ENCODE assay signal across 16 cellular contexts in the genomic region with DNA sequence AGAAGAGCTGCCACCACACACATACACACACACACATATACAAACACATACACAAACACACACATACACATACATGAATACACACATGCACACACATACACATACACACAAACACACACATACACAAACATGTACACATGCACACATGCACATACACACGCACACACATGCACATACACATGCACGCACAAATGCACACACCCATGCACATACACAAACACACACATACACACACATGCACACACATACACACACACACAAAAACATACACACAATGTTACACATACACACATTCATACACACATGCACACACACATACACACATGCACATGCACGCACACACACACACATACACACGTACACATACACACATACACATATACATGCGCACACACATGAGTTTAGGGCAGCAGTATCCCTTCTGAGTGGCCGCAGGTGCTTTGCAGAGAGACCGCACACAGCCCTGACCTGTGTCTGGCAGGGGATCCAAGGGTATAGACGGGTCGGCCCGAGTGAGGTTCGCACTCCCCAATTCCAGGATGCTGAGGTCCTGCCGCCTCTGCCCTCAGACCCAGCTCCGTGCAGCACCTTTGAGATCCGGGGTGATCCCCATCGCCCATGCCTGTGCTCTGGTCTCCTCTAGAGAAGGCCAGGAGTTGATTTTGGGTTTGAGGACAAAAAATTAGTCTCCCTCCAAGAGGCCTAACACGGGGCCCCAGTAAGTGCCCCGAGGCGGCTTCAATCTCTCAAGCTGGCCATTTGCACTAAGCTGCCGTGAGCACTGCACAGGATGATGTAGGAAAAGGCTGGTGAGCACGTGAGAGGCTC.
"Had no signal": no experiment of that assay in that cellular context is flagged by ENCODE, and none has a peak within 500 bp of the region (broad histone marks: within the 10 kb centered on the region; RNA-seq: fewer than 3 reads in every experiment).

No MANE protein-coding gene starts in this region.

- H3K36me3 ChIP-seq: pancreas, vagina had no signal

- H3K27me3 Mint-ChIP-seq: activated naive CD8-positive, alpha-beta T cell treated with anti-CD3 and anti-CD28 coated beads, Interleukin-2, amount 50 U/mL, for 24 hours had no signal

- H3K27ac Mint-ChIP-seq: activated CD8-positive, alpha-beta memory T cell treated with anti-CD3 and anti-CD28 coated beads, Interleukin-2, amount 10 ng/mL, durations not matched to agents 7 days and 5 days; activated naive CD8-positive, alpha-beta T cell treated with anti-CD3 and anti-CD28 coated beads, Interleukin-2, amount 50 U/mL, for 24 hours; nephron progenitor cell had no signal

- H3K4me1 ChIP-seq: pancreas had no signal

- FAIRE-seq: frontal cortex, pancreas had no signal

- H3K4me3 Mint-ChIP-seq: activated CD8-positive, alpha-beta memory T cell treated with anti-CD3 and anti-CD28 coated beads, Interleukin-2, amount 10 ng/mL, durations not matched to agents 7 days and 5 days; activated naive CD8-positive, alpha-beta T cell treated with anti-CD3 and anti-CD28 coated beads, Interleukin-2, amount 50 U/mL, for 24 hours; activated T-cell treated with anti-CD3 and anti-CD28 coated beads, Interleukin-2, amount 50 U/mL, for 4 hours; nephron progenitor cell had no signal

- H3K9me3 ChIP-seq: pancreas, vagina had no signal

- H3K27ac ChIP-seq: pancreas, skin epidermis, vagina had no signal

- DNase-seq: activated CD8-positive, alpha-beta memory T cell treated with anti-CD3 and anti-CD28 coated beads, Interleukin-2, amount 10 ng/mL, durations not matched to agents 7 days and 5 days; activated gamma-delta T cell treated with Interleukin-2 at 50 U/mL for 16 hours; activated naive CD8-positive, alpha-beta T cell treated with anti-CD3 and anti-CD28 coated beads, Interleukin-2, amount 50 U/mL, for 24 hours; activated T-cell treated with anti-CD3 and anti-CD28 coated beads, Interleukin-2, amount 50 U/mL, for 4 hours; central memory CD4-positive, alpha-beta T cell; cortex of kidney; effector CD8-positive, alpha-beta T cell; islet precursor cell; nephron progenitor cell; pancreas; T-helper 2 cell had no signal

- H3K4me3 ChIP-seq: pancreas, skin epidermis, vagina had no signal

- H3K4me1 Mint-ChIP-seq: activated naive CD8-positive, alpha-beta T cell treated with anti-CD3 and anti-CD28 coated beads, Interleukin-2, amount 50 U/mL, for 24 hours had no signal

- H3K27me3 ChIP-seq: pancreas, vagina had no signal

- ATAC-seq: activated CD4-positive, CD25-positive, alpha-beta regulatory T cell treated with anti-CD3 and anti-CD28 coated beads, Interleukin-2, amount 50 U/mL, for 24 hours; activated CD8-positive, alpha-beta memory T cell treated with anti-CD3 and anti-CD28 coated beads, Interleukin-2, amount 10 ng/mL, durations not matched to agents 7 days and 5 days; activated naive CD8-positive, alpha-beta T cell treated with anti-CD3 and anti-CD28 coated beads, Interleukin-2, amount 50 U/mL, for 24 hours; activated T-cell treated with anti-CD3 and anti-CD28 coated beads, Interleukin-2, amount 50 U/mL, for 4 hours; left lobe of liver; pancreas had no signal
